Comparison of ENCODE assay signal across 7 cellular contexts in genomic region chr2:74267068-74267467, GRCh38.
DNase-seq lines count a peak whose midpoint lies in the region; TF ChIP-seq lines count a peak whose summit lies in the region.

No MANE protein-coding gene starts in this region.

- H3K27ac ChIP-seq in thyroid gland: no peak overlapping the region

- CTCF ChIA-PET in activated CD4-positive, alpha-beta memory T cell treated with anti-CD3 and anti-CD28 coated beads for 36 hours (lab: Charles Lee): interaction anchor here (0.8 to 2.8 kb wide), 4 partner anchors 19 to 216 kb away, joined by 3 to 28 read pairs (median 4); partner anchors contain the start of genes CCDC142 and TTC31

- WGBS in thyroid gland, 2 donors: 34% methylated on average over 4 of the region's 4 CpGs
- 33 to 34% methylated on average over 4 of the region's 4 CpGs for WGBS in lower leg skin, 2 donors

- peak overlapping the region; percentile 17 for H3K4me3 Mint-ChIP-seq in activated CD4-positive, alpha-beta memory T cell treated with anti-CD3 and anti-CD28 coated beads for 36 hours
- H3K4me3 Mint-ChIP-seq in immature natural killer cell: peak overlapping the region in 3 of 5 donors; percentile 8 to 42 (median 15)

- H3K27me3 Mint-ChIP-seq in activated CD4-positive, alpha-beta memory T cell treated with anti-CD3 and anti-CD28 coated beads for 36 hours: no peaks in the 10 kb centered on the region
- H3K27me3 Mint-ChIP-seq in immature natural killer cell (ENCODE audit: low read depth in 3 of 3): peaks cover 0 to 1% (median 0%) of the 10 kb centered on the region in 3 donors

- no peak for TF ChIP-seq POLR2A in thyroid gland (IDR thresholded peaks at IDR 0.05)
- TF ChIP-seq POLR2A in lower leg skin (IDR thresholded peaks at IDR 0.05): no peak

- H3K27ac Mint-ChIP-seq in activated CD4-positive, alpha-beta memory T cell treated with anti-CD3 and anti-CD28 coated beads for 36 hours: peak overlapping the region; percentile 52
- peak overlapping the region in 4 of 6 donors; percentile 14 to 48 (median 24) for H3K27ac Mint-ChIP-seq in immature natural killer cell

- no peaks in the 10 kb centered on the region for H3K36me3 ChIP-seq in thyroid gland

- H3K9me3 ChIP-seq in thyroid gland: no peaks in the 10 kb centered on the region

- POLR2A ChIA-PET in activated CD4-positive, alpha-beta memory T cell treated with anti-CD3 and anti-CD28 coated beads for 36 hours (lab: Charles Lee): no interaction called here

- H3K4me3 ChIP-seq in thyroid gland (replicated peaks in 1 of 3) (no peak overlapping the region), lower leg skin (ENCODE audit: low read depth, poor library complexity, severe bottlenecking) (no peak overlapping the region)

- intact Hi-C loops in activated CD4-positive, alpha-beta memory T cell treated with anti-CD3 and anti-CD28 coated beads for 36 hours (cut with micrococcal nuclease): loop anchor here (1.0 kb wide), 2 partner anchors 68 to 125 kb away; no protein-coding TSS in a partner anchor
- intact Hi-C loops in thyroid gland (cut with DNase I) (no loop called here), lower leg skin (cut with DNase I; ENCODE audit: low total_unique reads) (no loop called here)

- H3K4me1 ChIP-seq in thyroid gland: peaks cover 6 to 20% of the 10 kb centered on the region in 2 donors

- no peaks in the 10 kb centered on the region for H3K36me3 Mint-ChIP-seq in activated CD4-positive, alpha-beta memory T cell treated with anti-CD3 and anti-CD28 coated beads for 36 hours
- peaks cover 0 to 6% (median 4%) of the 10 kb centered on the region in 3 donors for H3K36me3 Mint-ChIP-seq in immature natural killer cell

- H3K27me3 ChIP-seq in thyroid gland: no peaks in the 10 kb centered on the region

- no peaks in the 10 kb centered on the region for H3K9me3 Mint-ChIP-seq in activated CD4-positive, alpha-beta memory T cell treated with anti-CD3 and anti-CD28 coated beads for 36 hours
- H3K9me3 Mint-ChIP-seq in immature natural killer cell: no peaks in the 10 kb centered on the region

- peaks cover 9% of the 10 kb centered on the region for H3K4me1 Mint-ChIP-seq in activated CD4-positive, alpha-beta memory T cell treated with anti-CD3 and anti-CD28 coated beads for 36 hours (ENCODE audit: low read depth)
- H3K4me1 Mint-ChIP-seq in immature natural killer cell: peaks cover 11 to 13% of the 10 kb centered on the region in 2 donors

- DNase-seq in GM19240 (ENCODE audit: insufficient read length, low spot score) (peak; percentile 55), NCI-H1436 (lab: John Stamatoyannopoulos, UW) (peak; percentile 47), immature natural killer cell (peak; percentile 20 to 36 (median 32)), thyroid gland (peak; percentile 57 to 58), globus pallidus (ENCODE audit: low spot score) (no peak), lower leg skin (ENCODE audit: low spot score in 2 of 2) (no peak)
- peak; percentile 78 for DNase-seq in activated CD4-positive, alpha-beta memory T cell treated with anti-CD3 and anti-CD28 coated beads for 36 hours

- TF ChIP-seq CTCF in thyroid gland (IDR thresholded peaks at IDR 0.05) (peak in 5 of 6 experiments; percentile 54 to 87 (median 72)), lower leg skin (IDR thresholded peaks at IDR 0.05) (no peak)

Comparison
In these comparisons a context has a peak if more than half of its experiments do, and no peak if none do; other contexts are left out.
1. DNase-seq: peak in GM19240 (single experiment), NCI-H1436 (single experiment), activated CD4-positive, alpha-beta memory T cell treated with anti-CD3 and anti-CD28 coated beads for 36 hours (single experiment), immature natural killer cell (3 of 3) and thyroid gland (2 of 2); none in globus pallidus (single experiment) and lower leg skin (0 of 2).
2. CTCF ChIP-seq: peak in thyroid gland (5 of 6); none in lower leg skin (0 of 3).